Comparison of ENCODE assay signal across 13 cellular contexts in genomic region chr2:197158138-197158537, GRCh38.
A peak's percentile ranks its signal among the peaks of the same experiment; 100 is the strongest.
DNase-seq lines count a peak whose midpoint lies in the region; ATAC-seq and TF ChIP-seq lines count a peak whose summit lies in the region.
"Had no signal": no experiment of that assay in that cellular context is flagged by ENCODE, and none has a peak within 500 bp of the region (broad histone marks: within the 10 kb centered on the region; RNA-seq: fewer than 3 reads in every experiment).

No MANE protein-coding gene starts in this region.

- TF ChIP-seq CTCF in spleen (IDR thresholded peaks at IDR 0.05 in 8 of 11, conservative IDR thresholded peaks at IDR 0.05 in 3 of 11) = no peak

- H3K27me3 Mint-ChIP-seq in activated CD4-positive, alpha-beta T cell treated with anti-CD3 and anti-CD28 coated beads, Interleukin-2, amount 10 ng/mL, durations not matched to agents 24 days and 14 days = no peaks in the 10 kb centered on the region
- H3K27me3 Mint-ChIP-seq in T-cell = no peaks in the 10 kb centered on the region
- peaks cover 0 to 5% (median 2%) of the 10 kb centered on the region in 3 donors for H3K27me3 Mint-ChIP-seq in immature natural killer cell (ENCODE audit: low read depth in 3 of 3)
- H3K27me3 Mint-ChIP-seq: brain, type B pancreatic cell had no signal

- CTCF ChIA-PET in T-cell (lab: Charles Lee) = interaction anchor here (0.5 to 1.3 kb wide), 3 partner anchors 14 to 1514 kb away, joined by 3 to 5 read pairs (median 4); no protein-coding TSS in a partner anchor

- intact Hi-C loops in activated CD4-positive, alpha-beta T cell treated with anti-CD3 and anti-CD28 coated beads, Interleukin-2, amount 10 ng/mL, durations not matched to agents 24 days and 14 days (cut with micrococcal nuclease) = loop anchor here (2.0 kb wide), 1 partner anchor 13 kb away; no protein-coding TSS in a partner anchor
- intact Hi-C loops in spleen (cut with DNase I; ENCODE audit: low total_unique reads) = no loop called here

- POLR2A ChIA-PET in T-cell (lab: Charles Lee) = interaction anchor here in 1 of 2 donors (0.5 to 0.7 kb wide), 3 partner anchors 10 to 198 kb away, joined by 5 to 28 read pairs (median 13); no protein-coding TSS in a partner anchor

- H3K36me3 ChIP-seq in spleen = peaks cover 0 to 1% (median 0%) of the 10 kb centered on the region in 6 donors

- H3K9me3 ChIP-seq in spleen = peaks cover 0 to 6% (median 0%) of the 10 kb centered on the region in 8 donors

- WGBS in spleen, 5 donors = 58 to 76% (median 67%) methylated on average over 7 of the region's 7 CpGs

- H3K4me3 ChIP-seq in spleen = no peak overlapping the region

- no peak overlapping the region for H3K4me3 Mint-ChIP-seq in activated CD4-positive, alpha-beta T cell treated with anti-CD3 and anti-CD28 coated beads, Interleukin-2, amount 10 ng/mL, durations not matched to agents 24 days and 14 days
- H3K4me3 Mint-ChIP-seq in T-cell = no peak overlapping the region
- H3K4me3 Mint-ChIP-seq in immature natural killer cell = peak overlapping the region in 4 of 5 donors; percentile 33 to 55 (median 48)
- H3K4me3 Mint-ChIP-seq: brain; T-helper 1 cell treated with Interleukin-12 subunit alpha and Interleukin-12 subunit beta and Interleukin-4 antibody, amounts not matched to agents 30 μg/mL and 1 μg/mL, for 36 hours; type B pancreatic cell had no signal

- H3K4me1 ChIP-seq in spleen = peaks cover 39 to 96% (median 76%) of the 10 kb centered on the region in 6 donors

- H3K36me3 Mint-ChIP-seq in activated CD4-positive, alpha-beta T cell treated with anti-CD3 and anti-CD28 coated beads, Interleukin-2, amount 10 ng/mL, durations not matched to agents 24 days and 14 days (ENCODE audit: low read depth) = peaks cover 26% of the 10 kb centered on the region
- H3K36me3 Mint-ChIP-seq in T-cell = peaks cover 29% of the 10 kb centered on the region
- H3K36me3 Mint-ChIP-seq in immature natural killer cell = peaks cover 0 to 14% (median 5%) of the 10 kb centered on the region in 3 donors
- H3K36me3 Mint-ChIP-seq: type B pancreatic cell had no signal

- TF ChIP-seq POLR2A in spleen (IDR thresholded peaks at IDR 0.05) = no peak

- no peak for DNase-seq in activated CD4-positive, alpha-beta T cell treated with anti-CD3 and anti-CD28 coated beads, Interleukin-2, amount 10 ng/mL, durations not matched to agents 24 days and 14 days
- no peak for DNase-seq in activated CD4-positive, alpha-beta T cell treated with anti-CD3 and anti-CD28 coated beads for 48 hours
- no peak for DNase-seq in T-cell
- DNase-seq in immature natural killer cell = no peak
- no peak for DNase-seq in spleen
- no peak for DNase-seq in substantia nigra (lab: John Stamatoyannopoulos, UW)
- DNase-seq: ACHN, Kasumi-1 had no signal

- peaks cover 3% of the 10 kb centered on the region for H3K9me3 Mint-ChIP-seq in activated CD4-positive, alpha-beta T cell treated with anti-CD3 and anti-CD28 coated beads, Interleukin-2, amount 10 ng/mL, durations not matched to agents 24 days and 14 days
- peaks cover 0 to 8% (median 3%) of the 10 kb centered on the region in 3 donors for H3K9me3 Mint-ChIP-seq in T-cell
- H3K9me3 Mint-ChIP-seq in immature natural killer cell = no peaks in the 10 kb centered on the region
- H3K9me3 Mint-ChIP-seq: T-helper 1 cell treated with Interleukin-12 subunit alpha and Interleukin-12 subunit beta and Interleukin-4 antibody, amounts not matched to agents 30 μg/mL and 1 μg/mL, for 36 hours; type B pancreatic cell had no signal

- no peak for ATAC-seq in T-cell (replicated peaks in 1 of 4)
- no peak for ATAC-seq in HG02642 (IDR thresholded peaks at IDR 0.05; ENCODE audit: poor library complexity, unreplicated experiment)
- ATAC-seq in GM21360 (IDR thresholded peaks at IDR 0.05; ENCODE audit: unreplicated experiment) = no peak

- H3K27me3 ChIP-seq in spleen (replicated peaks in 1 of 7) = no peaks in the 10 kb centered on the region

- H3K27ac ChIP-seq in spleen = peak overlapping the region; percentile 19 to 91 (median 59)
- no peak overlapping the region for H3K27ac ChIP-seq in substantia nigra (ENCODE audit: low read depth, low read length, poor library complexity, severe bottlenecking)

- H3K4me1 Mint-ChIP-seq in activated CD4-positive, alpha-beta T cell treated with anti-CD3 and anti-CD28 coated beads, Interleukin-2, amount 10 ng/mL, durations not matched to agents 24 days and 14 days = peaks cover 54% of the 10 kb centered on the region
- H3K4me1 Mint-ChIP-seq in T-cell (peaks cover 82 to 86% (median 85%) of the 10 kb centered on the region in 3 donors), immature natural killer cell (peaks cover 85 to 92% of the 10 kb centered on the region in 2 donors)

- H3K27ac Mint-ChIP-seq in activated CD4-positive, alpha-beta T cell treated with anti-CD3 and anti-CD28 coated beads, Interleukin-2, amount 10 ng/mL, durations not matched to agents 24 days and 14 days = peak overlapping the region; percentile 64
- H3K27ac Mint-ChIP-seq in T-cell (peak overlapping the region; percentile 82 to 90), immature natural killer cell (peak overlapping the region; percentile 47 to 88 (median 76))
- H3K27ac Mint-ChIP-seq: T-helper 1 cell treated with Interleukin-12 subunit alpha and Interleukin-12 subunit beta and Interleukin-4 antibody, amounts not matched to agents 30 μg/mL and 1 μg/mL, for 36 hours; type B pancreatic cell had no signal

Comparison
In these comparisons a context has a peak if more than half of its experiments do, and no peak if none do; other contexts are left out.
1. H3K4me3 Mint-ChIP-seq: peak in immature natural killer cell (4 of 5); none in activated CD4-positive, alpha-beta T cell treated with anti-CD3 and anti-CD28 coated beads, Interleukin-2, amount 10 ng/mL, durations not matched to agents 24 days and 14 days (single experiment) and T-cell (0 of 3).
2. Peak in every context shown above with its lines, with median percentiles within 50 percentile points of each other: H3K27ac Mint-ChIP-seq.